Comparison of ENCODE assay signal across 16 cellular contexts in genomic region chr22:17897411-17897810, GRCh38.
"Had no signal": no experiment of that assay in that cellular context is flagged by ENCODE, and none has a peak within 500 bp of the region (broad histone marks: within the 10 kb centered on the region; RNA-seq: fewer than 3 reads in every experiment).

No MANE protein-coding gene starts in this region.

- H3K27me3 Mint-ChIP-seq: activated T-cell treated with anti-CD3 and anti-CD28 coated beads, Interleukin-2, amount 50 U/mL, for 24 hours; brain; stimulated activated naive B cell treated with anti-CD40 and anti-IgM and Interleukin-4, amounts not matched to agents 10 μg/mL and 1 μg/mL and 100 μg/mL, for 72 hours had no signal

- H3K4me3 ChIP-seq: ovary, suprapubic skin, upper lobe of left lung had no signal

- H3K4me1 Mint-ChIP-seq: brain had no signal

- H3K9me3 ChIP-seq: ovary, suprapubic skin, upper lobe of left lung had no signal

- H3K27ac Mint-ChIP-seq: activated T-cell treated with anti-CD3 and anti-CD28 coated beads, Interleukin-2, amount 50 U/mL, for 24 hours; T-helper 2 cell treated with Interferon-gamma antibody and Interleukin-4, amounts not matched to agents 5 μg/mL and 100 μg/mL, for 36 hours had no signal

- H3K27ac ChIP-seq: ovary, suprapubic skin, upper lobe of left lung had no signal

- ATAC-seq: activated naive CD4-positive, alpha-beta T cell treated with anti-CD3 and anti-CD28 coated beads, Interleukin-2, amount 50 U/mL, for 72 hours; stimulated activated naive B cell treated with anti-CD40 and anti-IgM and Interleukin-4, amounts not matched to agents 10 μg/mL and 1 μg/mL and 100 μg/mL, for 72 hours had no signal

- H3K36me3 ChIP-seq: ovary had no signal

- H3K4me1 ChIP-seq: suprapubic skin had no signal

- H3K9me3 Mint-ChIP-seq: activated naive CD4-positive, alpha-beta T cell treated with anti-CD3 and anti-CD28 coated beads, Interleukin-2, amount 50 U/mL, for 72 hours; activated T-cell treated with anti-CD3 and anti-CD28 coated beads, Interleukin-2, amount 50 U/mL, for 24 hours; brain; stimulated activated naive B cell treated with anti-CD40 and anti-IgM and Interleukin-4, amounts not matched to agents 10 μg/mL and 1 μg/mL and 100 μg/mL, for 72 hours; T-helper 2 cell treated with Interferon-gamma antibody and Interleukin-4, amounts not matched to agents 5 μg/mL and 100 μg/mL, for 36 hours had no signal

- DNase-seq: activated CD4-positive, alpha-beta T cell treated with anti-CD3 and anti-CD28 coated beads, Interleukin-2, amount 50 U/mL, for 4 hours; activated CD4-positive, CD25-positive, alpha-beta regulatory T cell treated with anti-CD3 and anti-CD28 coated beads, Interleukin-2, amount 50 U/mL, for 72 hours; activated effector memory CD4-positive, alpha-beta T cell treated with Interleukin-2 at 50 U/mL for 16 hours; activated T-cell treated with anti-CD3 and anti-CD28 coated beads, Interleukin-2, amount 50 U/mL, for 24 hours; amniotic stem cell; cerebellar nuclear complex; dermis blood vessel endothelial cell; ovary; stimulated activated CD4-positive, alpha-beta T cell treated with anti-CD3 and anti-CD28 coated beads, Interleukin-2, amount 100 ng/mL, for 24 hours; stimulated activated naive B cell treated with anti-CD40 and anti-IgM and Interleukin-4, amounts not matched to agents 10 μg/mL and 1 μg/mL and 100 μg/mL, for 72 hours; SW 1271; upper lobe of left lung had no signal

- H3K4me3 Mint-ChIP-seq: activated T-cell treated with anti-CD3 and anti-CD28 coated beads, Interleukin-2, amount 50 U/mL, for 24 hours; brain; stimulated activated naive B cell treated with anti-CD40 and anti-IgM and Interleukin-4, amounts not matched to agents 10 μg/mL and 1 μg/mL and 100 μg/mL, for 72 hours; T-helper 2 cell treated with Interferon-gamma antibody and Interleukin-4, amounts not matched to agents 5 μg/mL and 100 μg/mL, for 36 hours had no signal

- H3K36me3 Mint-ChIP-seq: activated naive CD4-positive, alpha-beta T cell treated with anti-CD3 and anti-CD28 coated beads, Interleukin-2, amount 50 U/mL, for 72 hours had no signal

- H3K27me3 ChIP-seq: ovary, suprapubic skin, upper lobe of left lung had no signal
